9 cellular contexts compared by ENCODE assay signal in genomic region chr22:30822216-30823014, GRCh38.
DNase-seq lines count a peak whose midpoint lies in the region; ATAC-seq, FAIRE-seq and TF ChIP-seq lines count a peak whose summit lies in the region.
"Had no signal": no experiment of that assay in that cellular context is flagged by ENCODE, and none has a peak within 500 bp of the region (broad histone marks: within the 10 kb centered on the region; RNA-seq: fewer than 3 reads in every experiment).

No MANE protein-coding gene starts in this region.

- TF ChIP-seq POLR2A in GM12878 (IDR thresholded peaks at IDR 0.05; ENCODE audit: low read depth, low read length), result no peak

- H2AFZ ChIP-seq in GM12878 (ENCODE audit: control insufficient read depth, low read depth, low read length) (no peak overlapping the region), MM.1S (ENCODE audit: low read length) (no peak overlapping the region)

- TF ChIP-seq EP300 in GM12878 (IDR thresholded peaks at IDR 0.05; ENCODE audit: borderline replicate concordance in 1 of 2, control insufficient read depth in 1 of 2, low read depth in 2 of 2, low read length in 2 of 2), result no peak

- BruUV-seq in GM12878 (replicated peaks; lab: Mats Ljungman, UMichigan), result no TSS peak

- H3K9me3 ChIP-seq in GM12878 (replicated peaks; ENCODE audit: control insufficient read depth, insufficient read depth, low read length), result no peaks in the 10 kb centered on the region
- H3K9me3 ChIP-seq in iPS-18a (ENCODE audit: control insufficient read depth, low read depth, low read length), result no peaks in the 10 kb centered on the region
- no peaks in the 10 kb centered on the region for H3K9me3 ChIP-seq in aorta (ENCODE audit: control insufficient read depth, low read length)
- no peaks in the 10 kb centered on the region for H3K9me3 ChIP-seq in MM.1S (replicated peaks; ENCODE audit: insufficient read depth, low read length)

- H3K27ac Mint-ChIP-seq in stimulated activated memory B cell treated with anti-CD40 and anti-IgM and Interleukin-4, amounts not matched to agents 10 μg/mL and 1 μg/mL and 100 μg/mL, for 72 hours, result no peak overlapping the region
- H3K27ac Mint-ChIP-seq: stimulated activated naive CD8-positive, alpha-beta T cell treated with anti-CD3 and anti-CD28 coated beads, Interleukin-15, Interleukin-2, amounts not matched to agents 100 ng/mL and 50 ng/mL, for 24 hours had no signal

- no peaks in the 10 kb centered on the region for H3K79me2 ChIP-seq in GM12878 (ENCODE audit: control insufficient read depth, insufficient read depth, low read length)
- no peaks in the 10 kb centered on the region for H3K79me2 ChIP-seq in MM.1S (ENCODE audit: low read length)

- no peak for TF ChIP-seq RAD21 in GM12878 (IDR thresholded peaks at IDR 0.05; ENCODE audit: insufficient read depth, low read depth, low read length)

- no peak overlapping the region for H3K9ac ChIP-seq in GM12878 (ENCODE audit: control insufficient read depth, insufficient read depth, low read length)
- H3K9ac ChIP-seq in iPS-18a (ENCODE audit: low read length), result no peak overlapping the region
- H3K9ac ChIP-seq in MM.1S (ENCODE audit: low read length), result no peak overlapping the region

- peaks cover 64% of the 10 kb centered on the region for H3K27me3 Mint-ChIP-seq in stimulated activated memory B cell treated with anti-CD40 and anti-IgM and Interleukin-4, amounts not matched to agents 10 μg/mL and 1 μg/mL and 100 μg/mL, for 72 hours

- H3K27ac ChIP-seq in GM12878 (ENCODE audit: control insufficient read depth, insufficient read depth) (no peak overlapping the region), iPS-18a (ENCODE audit: low read length) (no peak overlapping the region), aorta (ENCODE audit: low read depth in 1 of 2, low read length in 2 of 2) (no peak overlapping the region), MM.1S (ENCODE audit: low read length) (no peak overlapping the region)

- H3F3A ChIP-seq in MM.1S (ENCODE audit: insufficient read depth, low read length), result no peaks in the 10 kb centered on the region

- CTCF ChIA-PET in GM12878 (lab: Yijun Ruan, JAX), result no interaction called here

- FAIRE-seq in GM12878 (lab: Jason Lieb, UNC), result no peak

- H3K4me3 Mint-ChIP-seq in stimulated activated memory B cell treated with anti-CD40 and anti-IgM and Interleukin-4, amounts not matched to agents 10 μg/mL and 1 μg/mL and 100 μg/mL, for 72 hours, result peak overlapping the region; percentile 19

- intact Hi-C loops in GM12878 (cut with micrococcal nuclease; ENCODE audit: unreplicated experiment), result no loop called here
- intact Hi-C loops in aorta (cut with DNase I), result no loop called here

- POLR2A ChIA-PET in GM12878 (lab: Charles Lee), result no interaction called here

- H3K36me3 ChIP-seq in GM12878 (ENCODE audit: control insufficient read depth in 2 of 2, insufficient read depth in 2 of 2, low read length in 1 of 2), result no peaks in the 10 kb centered on the region
- H3K36me3 ChIP-seq in iPS-18a (ENCODE audit: control insufficient read depth, low read depth, low read length), result no peaks in the 10 kb centered on the region
- no peaks in the 10 kb centered on the region for H3K36me3 ChIP-seq in aorta (ENCODE audit: control insufficient read depth in 1 of 2, insufficient read depth in 2 of 2, low read length in 1 of 2)
- H3K36me3 ChIP-seq in MM.1S (replicated peaks; ENCODE audit: insufficient read depth, low read length), result no peaks in the 10 kb centered on the region

- no peaks in the 10 kb centered on the region for H3K36me3 Mint-ChIP-seq in stimulated activated memory B cell treated with anti-CD40 and anti-IgM and Interleukin-4, amounts not matched to agents 10 μg/mL and 1 μg/mL and 100 μg/mL, for 72 hours

- H3K27me3 ChIP-seq in GM12878 (replicated peaks in 1 of 2; ENCODE audit: control insufficient read depth in 2 of 2, insufficient read depth in 2 of 2, low read length in 1 of 2) (peaks cover 9 to 10% of the 10 kb centered on the region in 2 experiments), iPS-18a (ENCODE audit: control insufficient read depth, insufficient read depth, low read length) (peaks cover 37% of the 10 kb centered on the region), aorta (ENCODE audit: control insufficient read depth in 1 of 2, insufficient read depth in 2 of 2, low read length in 1 of 2) (no peaks in the 10 kb centered on the region), MM.1S (replicated peaks; ENCODE audit: insufficient read depth, low read length) (peaks cover 36% of the 10 kb centered on the region)

- in situ Hi-C loops in GM12878 (cut with MboI), result no loop called here

- ATAC-seq in GM12878, result peak; percentile 55
- no peak for ATAC-seq in stimulated activated memory B cell treated with anti-CD40 and anti-IgM and Interleukin-4, amounts not matched to agents 10 μg/mL and 1 μg/mL and 100 μg/mL, for 72 hours
- ATAC-seq in aorta (ENCODE audit: low FRiP score), result no peak

- DNase-seq in NCI-H2227 (lab: John Stamatoyannopoulos, UW; ENCODE audit: unreplicated experiment) (peak; percentile 26), NCI-H2227 treated with DMSO at 0.1 percent for 48 hours (lab: John Stamatoyannopoulos, UW) (no peak), GM12878 (ENCODE audit: low read depth, low spot score) (no peak), aorta (no peak), MM.1S (no peak), DMS 273 treated with DMSO at 0.1 percent for 48 hours (lab: John Stamatoyannopoulos, UW) (no peak)

- H3K4me1 ChIP-seq in GM12878 (ENCODE audit: control insufficient read depth, insufficient read depth, low read length) (no peaks in the 10 kb centered on the region), iPS-18a (ENCODE audit: control insufficient read depth, low read depth, low read length) (no peaks in the 10 kb centered on the region), aorta (ENCODE audit: control insufficient read depth in 1 of 2, insufficient read depth in 2 of 2, low read length in 2 of 2) (no peaks in the 10 kb centered on the region), MM.1S (ENCODE audit: low read length) (no peaks in the 10 kb centered on the region)

- RAD21 ChIA-PET in GM12878 (lab: Charles Lee; ENCODE audit: unreplicated experiment), result no interaction called here

- H4K20me1 ChIP-seq in GM12878 (ENCODE audit: control insufficient read depth, insufficient read depth) (no peaks in the 10 kb centered on the region), MM.1S (ENCODE audit: insufficient read depth, low read length) (no peaks in the 10 kb centered on the region)

- no peaks in the 10 kb centered on the region for H3K9me3 Mint-ChIP-seq in stimulated activated memory B cell treated with anti-CD40 and anti-IgM and Interleukin-4, amounts not matched to agents 10 μg/mL and 1 μg/mL and 100 μg/mL, for 72 hours
- H3K9me3 Mint-ChIP-seq: stimulated activated naive CD8-positive, alpha-beta T cell treated with anti-CD3 and anti-CD28 coated beads, Interleukin-15, Interleukin-2, amounts not matched to agents 100 ng/mL and 50 ng/mL, for 24 hours had no signal

- H3K9me2 ChIP-seq in MM.1S (replicated peaks; ENCODE audit: insufficient read depth, low read length), result no peaks in the 10 kb centered on the region

- TF ChIP-seq CTCF in GM12878 (IDR thresholded peaks at IDR 0.05 in 2 of 3, conservative IDR thresholded peaks at IDR 0.05 in 1 of 3; ENCODE audit: control insufficient read depth in 2 of 3, extremely low read depth in 1 of 3, insufficient read depth in 1 of 3, low read depth in 3 of 3, low read length in 3 of 3) (no peak), MM.1S (IDR thresholded peaks at IDR 0.05; ENCODE audit: low read length) (no peak)

- WGBS in GM12878 (ENCODE audit: insufficient coverage, insufficient replicate concordance, low lambda C conversion rate, missing lambda C conversion rate), result 44% methylated on average over 56 of the region's 87 CpGs
- 3 to 4% methylated on average over 82 to 87 of the region's 87 CpGs for WGBS in aorta, 2 donors

- no peak overlapping the region for H3K4me2 ChIP-seq in GM12878 (ENCODE audit: control insufficient read depth, insufficient read depth)
- no peak overlapping the region for H3K4me2 ChIP-seq in MM.1S (ENCODE audit: low read depth, low read length)

- H3K4me3 ChIP-seq in GM12878 (no peak overlapping the region), iPS-18a (ENCODE audit: low read length) (peak overlapping the region; percentile 52), aorta (ENCODE audit: low read length in 2 of 2) (peak overlapping the region in 1 of 2 donors; percentile 4), MM.1S (ENCODE audit: low read length) (no peak overlapping the region)

- SMC1A ChIA-PET in GM12878 (lab: Charles Lee; ENCODE audit: uncharacterized antibody, unreplicated experiment), result no interaction called here

- no peaks in the 10 kb centered on the region for H3K4me1 Mint-ChIP-seq in stimulated activated memory B cell treated with anti-CD40 and anti-IgM and Interleukin-4, amounts not matched to agents 10 μg/mL and 1 μg/mL and 100 μg/mL, for 72 hours

TF ChIP-seq in GM12878, 131 proteins besides CTCF, POLR2A, EP300 and RAD21:
- TF ChIP-seq BACH1 (IDR thresholded peaks at IDR 0.05; ENCODE audit: borderline replicate concordance), result no peak
- no peak for TF ChIP-seq PRDM15 (CRISPR knock-in tag; IDR thresholded peaks at IDR 0.05)
- TF ChIP-seq CBX5 (IDR thresholded peaks at IDR 0.05; ENCODE audit: low read depth), result no peak
TF ChIP-seq in GM12878: peak in this region for 0.
